ENCODE assay signal across 23 cellular contexts in the genomic region with DNA sequence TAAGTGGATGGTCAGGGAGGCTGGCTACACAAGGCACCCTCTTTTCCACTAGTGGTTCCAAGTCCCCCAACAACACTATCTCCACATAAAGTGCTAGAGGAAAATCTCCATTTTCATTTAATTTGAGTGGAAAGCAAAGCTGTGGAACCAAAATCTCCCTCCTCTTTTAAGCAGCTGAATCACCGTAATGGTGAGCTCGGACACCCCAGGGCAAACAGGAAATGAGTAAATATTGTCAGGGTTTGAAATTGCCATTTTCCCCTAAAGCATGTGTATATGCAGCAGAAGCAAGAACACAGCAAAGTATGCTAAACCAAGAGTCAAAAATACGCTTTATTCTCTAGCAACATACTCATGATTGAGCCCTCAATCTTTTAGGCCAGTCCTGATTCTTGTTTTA.
"Had no signal": no experiment of that assay in that cellular context is flagged by ENCODE, and none has a peak within 500 bp of the region (broad histone marks: within the 10 kb centered on the region; RNA-seq: fewer than 3 reads in every experiment).

No MANE protein-coding gene starts in this region.

- H3K9ac ChIP-seq: KMS-11, SK-N-SH had no signal

- H3K4me3 Mint-ChIP-seq: IgD-negative memory B cell had no signal

- ATAC-seq: K562 had no signal

- H3K27ac ChIP-seq: KMS-11, RWPE1 had no signal

- FAIRE-seq: HTR-8/SVneo, K562, RCC 7860 had no signal

- DNase-seq: Kasumi-1, MM.1S, NCI-H1092 treated with DMSO at 0.1 percent for 48 hours, NCI-H1436, NCI-H187, NCI-H2029, NCI-H2081 treated with DMSO at 0.1 percent for 48 hours, NCI-H2171, NCI-H226, NCI-H446, NCI-H510A, NCI-H524 treated with DMSO at 0.1 percent for 48 hours, NCI-H69, NCI-H774, SHP77, SK-N-SH, SW 1271 had no signal

- H3K27ac Mint-ChIP-seq: IgD-negative memory B cell had no signal

- H3K4me3 ChIP-seq: K562 had no signal

- H3K4me2 ChIP-seq: KMS-11, SK-N-SH had no signal

- H3K4me1 Mint-ChIP-seq: IgD-negative memory B cell had no signal

- H3K9me3 ChIP-seq: SK-N-SH had no signal
